ENCODE assay signal across 38 cellular contexts in genomic region chr19:15850385-15850784, GRCh38. TPM values are rescaled to one million over a fixed set of nuclear protein-coding genes. Genes with fewer than 3 reads are reported as not detected.
"Had no signal": no experiment of that assay in that cellular context is flagged by ENCODE, and none has a peak within 500 bp of the region (broad histone marks: within the 10 kb centered on the region; RNA-seq: fewer than 3 reads in every experiment).

No MANE protein-coding gene starts in this region.

- H3K4me3 ChIP-seq: MG63 had no signal

- H3K36me3 ChIP-seq: MG63 had no signal

- H3K9me3 ChIP-seq: MG63 had no signal

- DNase-seq: Karpas-422, Kasumi-1, MG63, MM.1S, MV-4-11, NCI-H1048, NCI-H1092, NCI-H1092 treated with DMSO at 0.1 percent for 48 hours, NCI-H1105, NCI-H1105 treated with DMSO at 0.1 percent for 48 hours, NCI-H1417, NCI-H1417 treated with DMSO at 0.1 percent for 48 hours, NCI-H1436, NCI-H1436 treated with DMSO at 0.1 percent for 48 hours, NCI-H146, NCI-H1694, NCI-H1694 treated with DMSO at 0.1 percent for 48 hours, NCI-H187, NCI-H187 treated with DMSO at 0.1 percent for 48 hours, NCI-H1930, NCI-H2029, NCI-H2029 treated with DMSO at 0.1 percent for 48 hours, NCI-H2081, NCI-H2081 treated with DMSO at 0.1 percent for 48 hours, NCI-H2107, NCI-H2171, NCI-H2171 treated with DMSO at 0.1 percent for 48 hours, NCI-H2227 treated with DMSO at 0.1 percent for 48 hours, NCI-H226, NCI-H345, NCI-H446, NCI-H446 treated with DMSO at 0.1 percent for 48 hours, NCI-H510A, NCI-H510A treated with DMSO at 0.1 percent for 48 hours had no signal

RNA-seq across cellular contexts. Expression of gene OR10H1, which starts 34.9 kb away (rescaled TPM):
- total RNA-seq: LHCN-M2, M059J, MCF 10A, NCI-H460 had no signal

RNA-seq across cellular contexts. Expression of gene CYP4F2, which starts 47.5 kb away (rescaled TPM):
- total RNA-seq: LHCN-M2, NCI-H460 had no signal
